22 cellular contexts compared by ENCODE assay signal in genomic region chr6:39169448-39170344, GRCh38. TPM values are rescaled to one million over a fixed set of nuclear protein-coding genes. Genes with fewer than 3 reads are reported as not detected.
A peak's percentile ranks its signal among the peaks of the same experiment; 100 is the strongest.
DNase-seq lines count a peak whose midpoint lies in the region; ATAC-seq and TF ChIP-seq lines count a peak whose summit lies in the region.
"Had no signal": no experiment of that assay in that cellular context is flagged by ENCODE, and none has a peak within 500 bp of the region (broad histone marks: within the 10 kb centered on the region; RNA-seq: fewer than 3 reads in every experiment).

No MANE protein-coding gene starts in this region.

- no peak overlapping the region for H3K4me3 Mint-ChIP-seq in activated naive CD4-positive, alpha-beta T cell treated with anti-CD3 and anti-CD28 coated beads, Interleukin-2, amount 50 U/mL, for 24 hours
- H3K4me3 Mint-ChIP-seq in activated naive CD4-positive, alpha-beta T cell treated with anti-CD3 and anti-CD28 coated beads for 36 hours: no peak overlapping the region
- H3K4me3 Mint-ChIP-seq: activated T-helper 17 cell treated with anti-CD3 and anti-CD28 coated beads, Interleukin-2, amount 50 U/mL, for 72 hours; central memory CD8-positive, alpha-beta T cell; GM23338; natural killer cell treated with Interleukin-12 subunit alpha and Interleukin-12 subunit beta and Interleukin-15 and Interleukin-18, amount 100 ng/mL, for 72 hours had no signal

- H3K4me1 ChIP-seq in Peyer's patch: peaks cover 0 to 16% (median 4%) of the 10 kb centered on the region in 4 donors
- no peaks in the 10 kb centered on the region for H3K4me1 ChIP-seq in testis
- H3K4me1 ChIP-seq: SJSA1 had no signal

- peak overlapping the region; percentile 27 for H3K27ac Mint-ChIP-seq in activated naive CD4-positive, alpha-beta T cell treated with anti-CD3 and anti-CD28 coated beads, Interleukin-2, amount 50 U/mL, for 24 hours
- no peak overlapping the region for H3K27ac Mint-ChIP-seq in activated naive CD4-positive, alpha-beta T cell treated with anti-CD3 and anti-CD28 coated beads for 36 hours
- H3K27ac Mint-ChIP-seq: activated T-helper 17 cell treated with anti-CD3 and anti-CD28 coated beads, Interleukin-2, amount 50 U/mL, for 72 hours; GM23338; natural killer cell treated with Interleukin-12 subunit alpha and Interleukin-12 subunit beta and Interleukin-15 and Interleukin-18, amount 100 ng/mL, for 72 hours; progenitor cell of endocrine pancreas had no signal

- TF ChIP-seq POLR2A in Peyer's patch (IDR thresholded peaks at IDR 0.05) (no peak), testis (IDR thresholded peaks at IDR 0.05) (no peak)

- H3K36me3 ChIP-seq in Peyer's patch: no peaks in the 10 kb centered on the region
- H3K36me3 ChIP-seq in testis (ENCODE audit: low read depth, missing control alignments): no peaks in the 10 kb centered on the region
- H3K36me3 ChIP-seq: SJSA1 had no signal

- H3K27me3 ChIP-seq in Peyer's patch (no peaks in the 10 kb centered on the region), testis (no peaks in the 10 kb centered on the region)
- H3K27me3 ChIP-seq: SJSA1, tibial nerve had no signal

- ATAC-seq in left lobe of liver: peak; percentile 38
- ATAC-seq in HG03439 (IDR thresholded peaks at IDR 0.05; ENCODE audit: unreplicated experiment): no peak
- ATAC-seq: activated T-helper 17 cell treated with anti-CD3 and anti-CD28 coated beads, Interleukin-2, amount 50 U/mL, for 72 hours; GM23338; natural killer cell treated with Interleukin-12 subunit alpha and Interleukin-12 subunit beta and Interleukin-15 and Interleukin-18, amount 100 ng/mL, for 72 hours had no signal

- WGBS in testis, 2 donors: 76 to 80% methylated on average over 11 to 14 of the region's 14 CpGs

- no peak for DNase-seq in activated naive CD4-positive, alpha-beta T cell treated with anti-CD3 and anti-CD28 coated beads for 36 hours
- DNase-seq in Peyer's patch (peak in 2 of 3 donors; percentile 64 to 73), left lobe of liver (ENCODE audit: low spot score) (no peak), testis (peak; percentile 18), ureter (ENCODE audit: low spot score) (no peak), NCI-H1105 treated with DMSO at 0.1 percent for 48 hours (lab: John Stamatoyannopoulos, UW) (no peak)
- DNase-seq: ACHN; amniotic stem cell; effector CD8-positive, alpha-beta T cell; glutamatergic neuron; NCI-H345; stimulated activated CD4-positive, alpha-beta T cell treated with anti-CD3 and anti-CD28 coated beads, Interleukin-12 subunit alpha, Interleukin-12 subunit beta, amount 100 ng/mL, for 4 hours had no signal

- CTCF ChIA-PET in activated naive CD4-positive, alpha-beta T cell treated with anti-CD3 and anti-CD28 coated beads for 36 hours (lab: Charles Lee): interaction anchor here (0.6 to 14.9 kb wide), 4 partner anchors 10 to 137 kb away, joined by 3 to 391 read pairs (median 4); partner anchors contain the start of gene KCNK17

- no peaks in the 10 kb centered on the region for H3K27me3 Mint-ChIP-seq in activated naive CD4-positive, alpha-beta T cell treated with anti-CD3 and anti-CD28 coated beads, Interleukin-2, amount 50 U/mL, for 24 hours
- no peaks in the 10 kb centered on the region for H3K27me3 Mint-ChIP-seq in activated naive CD4-positive, alpha-beta T cell treated with anti-CD3 and anti-CD28 coated beads for 36 hours (ENCODE audit: low read depth)
- H3K27me3 Mint-ChIP-seq: activated T-helper 17 cell treated with anti-CD3 and anti-CD28 coated beads, Interleukin-2, amount 50 U/mL, for 72 hours had no signal

- H3K4me3 ChIP-seq in Peyer's patch (no peak overlapping the region), testis (no peak overlapping the region)
- H3K4me3 ChIP-seq: GM23338, SJSA1, tibial nerve had no signal

- peaks cover 5% of the 10 kb centered on the region for H3K4me1 Mint-ChIP-seq in activated naive CD4-positive, alpha-beta T cell treated with anti-CD3 and anti-CD28 coated beads, Interleukin-2, amount 50 U/mL, for 24 hours
- no peaks in the 10 kb centered on the region for H3K4me1 Mint-ChIP-seq in activated naive CD4-positive, alpha-beta T cell treated with anti-CD3 and anti-CD28 coated beads for 36 hours (ENCODE audit: low read depth)
- H3K4me1 Mint-ChIP-seq: activated T-helper 17 cell treated with anti-CD3 and anti-CD28 coated beads, Interleukin-2, amount 50 U/mL, for 72 hours had no signal

- no peak for TF ChIP-seq CTCF in Peyer's patch (IDR thresholded peaks at IDR 0.05)
- no peak for TF ChIP-seq CTCF in testis (IDR thresholded peaks at IDR 0.05)

- peaks cover 1% of the 10 kb centered on the region for H3K36me3 Mint-ChIP-seq in activated naive CD4-positive, alpha-beta T cell treated with anti-CD3 and anti-CD28 coated beads, Interleukin-2, amount 50 U/mL, for 24 hours
- H3K36me3 Mint-ChIP-seq in activated naive CD4-positive, alpha-beta T cell treated with anti-CD3 and anti-CD28 coated beads for 36 hours (ENCODE audit: low read depth): peaks cover 1% of the 10 kb centered on the region
- H3K36me3 Mint-ChIP-seq: natural killer cell treated with Interleukin-12 subunit alpha and Interleukin-12 subunit beta and Interleukin-15 and Interleukin-18, amount 100 ng/mL, for 72 hours had no signal

- intact Hi-C loops in activated naive CD4-positive, alpha-beta T cell treated with anti-CD3 and anti-CD28 coated beads for 36 hours (cut with micrococcal nuclease): no loop called here
- intact Hi-C loops in testis (cut with DNase I; ENCODE audit: low total_unique reads): loop anchor here (5.0 kb wide), 1 partner anchor 133 kb away; no protein-coding TSS in a partner anchor

- H3K27ac ChIP-seq in Peyer's patch: peak overlapping the region in 2 of 4 donors; percentile 63 to 81
- no peak overlapping the region for H3K27ac ChIP-seq in testis
- H3K27ac ChIP-seq: SJSA1 had no signal

- H3K9me3 ChIP-seq in Peyer's patch: peaks cover 0 to 12% (median 4%) of the 10 kb centered on the region in 4 donors
- H3K9me3 ChIP-seq in testis: no peaks in the 10 kb centered on the region
- H3K9me3 ChIP-seq: SJSA1 had no signal

- no peaks in the 10 kb centered on the region for H3K9me3 Mint-ChIP-seq in activated naive CD4-positive, alpha-beta T cell treated with anti-CD3 and anti-CD28 coated beads, Interleukin-2, amount 50 U/mL, for 24 hours
- H3K9me3 Mint-ChIP-seq in activated naive CD4-positive, alpha-beta T cell treated with anti-CD3 and anti-CD28 coated beads for 36 hours: peaks cover 5% of the 10 kb centered on the region
- H3K9me3 Mint-ChIP-seq: activated T-helper 17 cell treated with anti-CD3 and anti-CD28 coated beads, Interleukin-2, amount 50 U/mL, for 72 hours; central memory CD8-positive, alpha-beta T cell; natural killer cell treated with Interleukin-12 subunit alpha and Interleukin-12 subunit beta and Interleukin-15 and Interleukin-18, amount 100 ng/mL, for 72 hours had no signal

RNA-seq across cellular contexts. Expression of gene SAYSD1, which starts 54.7 kb away (rescaled TPM):
- 10 to 100 TPM; 13.7 to 13.8 TPM for total RNA-seq in activated naive CD4-positive, alpha-beta T cell treated with anti-CD3 and anti-CD28 coated beads for 36 hours
- 10 to 100 TPM; 12.4 to 24.7 (median 19.1) TPM for total RNA-seq in Peyer's patch
- total RNA-seq in left lobe of liver: 6.0 TPM
- 10 to 100 TPM; 57.2 to 68.4 TPM for total RNA-seq in testis
- 122 TPM for polyA plus RNA-seq in testis (ENCODE audit: insufficient read depth, low read depth, low replicate concordance)
- 19.3 TPM for total RNA-seq in ureter

RNA-seq across cellular contexts. Expression of gene KCNK5, which starts 59.6 kb away (rescaled TPM):
- total RNA-seq in activated naive CD4-positive, alpha-beta T cell treated with anti-CD3 and anti-CD28 coated beads for 36 hours: 1 to 10 TPM; 9.0 to 9.2 TPM
- total RNA-seq in Peyer's patch (100 to 1,000 TPM in 3 of 4 donors, 10 to 100 TPM in 1; 10.7 to 150 (median 115) TPM), left lobe of liver (62.3 TPM), testis (1 to 10 TPM; 1.6 to 2.0 TPM), ureter (9.8 TPM)
- 2.3 TPM for polyA plus RNA-seq in testis (ENCODE audit: insufficient read depth, low read depth, low replicate concordance)
- total RNA-seq: LHCN-M2, SJSA1 had no signal

Comparison
In these comparisons a context has a peak if more than half of its experiments do, and no peak if none do; other contexts are left out.
1. DNase-seq: peak in Peyer's patch (2 of 3) and testis (single experiment); none in activated naive CD4-positive, alpha-beta T cell treated with anti-CD3 and anti-CD28 coated beads for 36 hours (single experiment), left lobe of liver (single experiment), ureter (single experiment) and NCI-H1105 treated with DMSO at 0.1 percent for 48 hours (single experiment).